Comparison of ENCODE assay signal across 16 cellular contexts in the genomic region with DNA sequence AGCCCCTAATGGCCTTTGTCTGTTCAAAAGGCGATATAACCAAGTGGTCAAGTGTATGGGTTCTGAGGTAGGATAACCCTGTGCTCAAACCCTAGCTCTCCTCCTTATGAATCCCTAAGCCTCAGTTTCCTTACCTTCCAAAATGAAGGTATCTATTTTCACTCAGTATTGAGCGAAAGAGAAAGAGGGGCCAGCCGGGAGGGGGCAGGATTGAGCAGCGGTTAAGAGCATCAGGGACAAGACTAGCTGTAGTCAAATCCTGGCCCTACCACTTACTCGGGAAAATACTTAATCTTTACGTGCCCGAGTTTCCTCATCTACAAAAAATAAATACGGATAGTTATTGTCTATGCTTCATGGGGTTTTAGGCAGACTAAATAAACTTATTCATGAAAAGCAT. TPM values are rescaled to one million over a fixed set of nuclear protein-coding genes. Genes with fewer than 3 reads are reported as not detected.
A peak's percentile ranks its signal among the peaks of the same experiment; 100 is the strongest.
DNase-seq lines count a peak whose midpoint lies in the region; ATAC-seq and TF ChIP-seq lines count a peak whose summit lies in the region.
"Had no signal": no experiment of that assay in that cellular context is flagged by ENCODE, and none has a peak within 500 bp of the region (broad histone marks: within the 10 kb centered on the region; RNA-seq: fewer than 3 reads in every experiment).

No MANE protein-coding gene starts in this region.

- no peaks in the 10 kb centered on the region for H3K27me3 ChIP-seq in BJ (ENCODE audit: control insufficient read depth, insufficient read depth, low read length)
- H3K27me3 ChIP-seq in A673 (replicated peaks; ENCODE audit: insufficient read depth, low read depth, low read length, poor library complexity) = no peaks in the 10 kb centered on the region

- no peaks in the 10 kb centered on the region for H3K9me3 ChIP-seq in A673 (ENCODE audit: low read depth, low read length, poor library complexity, severe bottlenecking)

- POLR2A ChIA-PET in BJ (lab: Charles Lee) = no interaction called here
- POLR2A ChIA-PET in A673 (lab: Charles Lee; ENCODE audit: low non-redundant PET) = no interaction called here

- CTCF ChIA-PET in BJ (lab: Yijun Ruan, JAX) (interaction anchor here (1.5 kb wide), 2 partner anchors 23 to 130 kb away, joined by 3 to 4 read pairs; no protein-coding TSS in a partner anchor), A673 (lab: Charles Lee) (interaction anchor here (0.6 kb wide), 1 partner anchor 137 kb away, joined by 3 read pairs; no protein-coding TSS in a partner anchor)

- DNase-seq in BJ (ENCODE audit: low read depth) (no peak), GM10266 (ENCODE audit: extremely low spot score) (no peak), SK-MEL-5 (ENCODE audit: low read depth, low spot score) (peak; percentile 51), fibroblast of villous mesenchyme (ENCODE audit: low read depth) (no peak), NCI-H2171 (lab: John Stamatoyannopoulos, UW) (no peak), A673 (ENCODE audit: low spot score) (no peak), OCI-M2 (lab: John Stamatoyannopoulos, UW; ENCODE audit: unreplicated experiment) (no peak)
- DNase-seq: activated naive CD4-positive, alpha-beta T cell treated with anti-CD3 and anti-CD28 coated beads, Interleukin-2, amount 50 U/mL, for 16 hours; hypothalamus; NCI-H524; nucleus accumbens had no signal

- no peak overlapping the region for H3K27ac ChIP-seq in A673 (ENCODE audit: low read depth, low read length, poor library complexity, severe bottlenecking)

- no peak overlapping the region for H3K4me3 ChIP-seq in BJ (ENCODE audit: low read depth, low read length)
- H3K4me3 ChIP-seq in fibroblast of villous mesenchyme (ENCODE audit: low read depth, low read length) = no peak overlapping the region
- H3K4me3 ChIP-seq in A673 (ENCODE audit: low read depth, low read length, poor library complexity, severe bottlenecking) = no peak overlapping the region

- no peaks in the 10 kb centered on the region for H3K36me3 ChIP-seq in BJ (ENCODE audit: control insufficient read depth, insufficient read depth, low read length)
- no peaks in the 10 kb centered on the region for H3K36me3 ChIP-seq in A673 (ENCODE audit: insufficient read depth, low read length, poor library complexity, severe bottlenecking)

- in situ Hi-C loops in SK-MEL-5 (cut with HindIII; ENCODE audit: low pct_unique_long_range_greater_than_20kb, low sequenced_read_pairs) = no loop called here

- intact Hi-C loops in A673 (cut with micrococcal nuclease; ENCODE audit: unreplicated experiment) = no loop called here

- no TSS peak for BruUV-seq in A673 (replicated peaks; lab: Mats Ljungman, UMichigan)

- H3K4me1 ChIP-seq in A673 (ENCODE audit: insufficient read depth, low read length, poor library complexity, severe bottlenecking) = no peaks in the 10 kb centered on the region

- TF ChIP-seq CTCF in BJ (IDR thresholded peaks at IDR 0.05; ENCODE audit: insufficient read depth, low read depth, low read length) (0 out of 2 replicates have a peak, but pooled peaks have one; percentile 20), GM10266 (IDR thresholded peaks at IDR 0.05; ENCODE audit: control insufficient read depth, insufficient read depth, low read depth, missing control alignments) (peak; percentile 36), fibroblast of villous mesenchyme (IDR thresholded peaks at IDR 0.05; ENCODE audit: insufficient read depth, low read depth, low read length) (peak; percentile 20), A673 (conservative IDR thresholded peaks at IDR 0.05; ENCODE audit: low read depth, low read length) (no peak)

- no peak for ATAC-seq in HG03457 (IDR thresholded peaks at IDR 0.05; ENCODE audit: unreplicated experiment)
- ATAC-seq: Right ventricle myocardium inferior had no signal

RNA-seq across cellular contexts. Expression of a gene that starts 25.7 kb away (rescaled TPM):
- polyA plus RNA-seq in BJ (2011; rRNA removed) = not detected in 2 replicates
- polyA minus RNA-seq in BJ (2011; rRNA and poly(A)+ RNA removed) = not detected in 2 replicates
- not detected in 2 replicates for total RNA-seq in SK-MEL-5 (2014; rRNA removed; shearing (Covaris generic))
- polyA plus RNA-seq in SK-MEL-5 (2015; cell fraction: cytosol; rRNA removed) = not detected in 2 replicates
- polyA plus RNA-seq in SK-MEL-5 (2015; cell fraction: nucleus; rRNA removed) = not detected in 2 replicates
- total RNA-seq in fibroblast of villous mesenchyme = under 0.01 TPM in 1 of 2 replicates, not detected in the other
- not detected in 2 replicates for total RNA-seq in A673 (2021)
- total RNA-seq: HT1080, lung microvascular endothelial cell, Right ventricle myocardium inferior, skeletal muscle tissue had no signal

RNA-seq across cellular contexts. Expression of a gene that starts 41.1 kb away (rescaled TPM):
- not detected in 2 replicates for polyA plus RNA-seq in BJ (2011; rRNA removed)
- polyA minus RNA-seq in BJ (2011; rRNA and poly(A)+ RNA removed) = not detected in 2 replicates
- 0.05 TPM in 2 replicates for total RNA-seq in SK-MEL-5 (2014; rRNA removed; shearing (Covaris generic))
- 0.04 and 0.10 TPM in 2 replicates for polyA plus RNA-seq in SK-MEL-5 (2015; cell fraction: cytosol; rRNA removed)
- 0.19 TPM in 1 of 2 replicates, not detected in the other for polyA plus RNA-seq in SK-MEL-5 (2015; cell fraction: nucleus; rRNA removed)
- total RNA-seq in fibroblast of villous mesenchyme = not detected in 2 replicates
- not detected in 2 replicates for total RNA-seq in A673 (2021)
- total RNA-seq: HT1080, lung microvascular endothelial cell had no signal
